In the genomic region with DNA sequence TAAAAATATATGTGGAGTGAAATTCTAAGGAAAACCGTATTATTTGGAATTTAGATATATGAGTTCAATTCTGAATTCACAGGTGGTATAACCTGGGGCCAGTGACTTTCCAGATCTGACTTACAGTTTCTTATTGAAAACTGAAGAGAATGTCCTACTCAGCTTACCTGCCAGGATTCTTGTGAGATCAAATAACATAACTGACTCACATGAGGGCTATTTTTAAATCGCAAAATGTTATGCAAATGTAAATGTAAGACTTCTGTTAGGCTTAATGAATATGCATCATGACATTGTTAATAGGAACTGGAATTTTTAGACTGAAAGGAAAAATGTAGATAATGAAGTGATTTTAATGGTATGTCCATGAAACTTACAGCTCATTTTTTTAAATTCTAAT, we compare ENCODE assay signal across 13 cellular contexts.
DNase-seq lines count a peak whose midpoint lies in the region; ATAC-seq and TF ChIP-seq lines count a peak whose summit lies in the region.
"Had no signal": no experiment of that assay in that cellular context is flagged by ENCODE, and none has a peak within 500 bp of the region (broad histone marks: within the 10 kb centered on the region; RNA-seq: fewer than 3 reads in every experiment).

No MANE protein-coding gene starts in this region.

- H3K79me2 ChIP-seq in GM23338 (replicated peaks; ENCODE audit: insufficient read depth) (no peaks in the 10 kb centered on the region), mesendoderm (ENCODE audit: control insufficient read depth, insufficient read depth, low read length) (no peaks in the 10 kb centered on the region)

- no CpG with 5 or more reads among the region's 2 CpGs for WGBS in mesendoderm (ENCODE audit: extremely low coverage, insufficient coverage, low lambda C conversion rate)

- H4K8ac ChIP-seq in mesendoderm (ENCODE audit: low read depth, low read length), result no peak overlapping the region

- no peak overlapping the region for H3K4me3 Mint-ChIP-seq in GM23338
- H3K4me3 Mint-ChIP-seq: CD14-positive monocyte; CD8-positive, alpha-beta T cell had no signal

- no peak overlapping the region for H2BK120ac ChIP-seq in mesendoderm (ENCODE audit: low read depth, low read length)

- H3K4me3 ChIP-seq in GM23338 (no peak overlapping the region), RWPE2 (ENCODE audit: severe bottlenecking) (no peak overlapping the region), mesendoderm (ENCODE audit: low read length) (no peak overlapping the region)
- H3K4me3 ChIP-seq: HAP-1 had no signal

- H3K9ac ChIP-seq in mesendoderm (ENCODE audit: low read length), result no peak overlapping the region

- H3K23ac ChIP-seq in mesendoderm (ENCODE audit: low read length), result no peak overlapping the region

- H3K18ac ChIP-seq in mesendoderm (ENCODE audit: low read length), result no peak overlapping the region

- H3K27ac ChIP-seq in 22Rv1 (peak overlapping the region; percentile 65), GM23338 (ENCODE audit: low read depth) (no peak overlapping the region), RWPE2 (ENCODE audit: poor library complexity, severe bottlenecking) (peak overlapping the region; percentile 44), mesendoderm (ENCODE audit: low read depth, low read length) (no peak overlapping the region)

- TF ChIP-seq CTCF in 22Rv1 (IDR thresholded peaks at IDR 0.05) (no peak), GM23338 (conservative IDR thresholded peaks at IDR 0.05; ENCODE audit: low read depth in 2 of 2) (no peak), RWPE2 (IDR thresholded peaks at IDR 0.05; ENCODE audit: poor library complexity, severe bottlenecking) (no peak)

- no peak overlapping the region for H2AFZ ChIP-seq in GM23338

- no peak for ATAC-seq in GM23338
- ATAC-seq in RWPE2 (ENCODE audit: low read depth), result peak; percentile 64
- ATAC-seq: CD8-positive, alpha-beta T cell; HepG2 had no signal

- no peak overlapping the region for H3K27ac Mint-ChIP-seq in GM23338
- H3K27ac Mint-ChIP-seq: CD14-positive monocyte; CD8-positive, alpha-beta T cell had no signal

- 0 out of 2 replicates have a peak overlapping the region, but pooled peaks have one; percentile 5 for H3K4me2 ChIP-seq in GM23338
- H3K4me2 ChIP-seq in mesendoderm (ENCODE audit: low read length), result no peak overlapping the region

- H4K20me1 ChIP-seq in GM23338 (replicated peaks; ENCODE audit: insufficient read depth), result no peaks in the 10 kb centered on the region

- H3K9me3 Mint-ChIP-seq in GM23338, result no peaks in the 10 kb centered on the region
- H3K9me3 Mint-ChIP-seq: CD8-positive, alpha-beta T cell had no signal

- H3K27me3 Mint-ChIP-seq in GM23338 (ENCODE audit: insufficient read depth, low read depth, poor library complexity), result peaks cover 3% of the 10 kb centered on the region

- H4K5ac ChIP-seq in mesendoderm (ENCODE audit: low read length), result no peak overlapping the region

- no peaks in the 10 kb centered on the region for H3K79me1 ChIP-seq in mesendoderm (ENCODE audit: low read length)

- no peaks in the 10 kb centered on the region for H3K9me2 ChIP-seq in GM23338 (ENCODE audit: insufficient read depth)

- H2BK5ac ChIP-seq in mesendoderm (ENCODE audit: low read length), result no peak overlapping the region

- H3K4me1 ChIP-seq in GM23338 (ENCODE audit: insufficient read depth) (no peaks in the 10 kb centered on the region), RWPE2 (ENCODE audit: insufficient read depth, poor library complexity, severe bottlenecking) (peaks cover 31% of the 10 kb centered on the region), mesendoderm (ENCODE audit: control insufficient read depth, low read depth, low read length) (no peaks in the 10 kb centered on the region)
- H3K4me1 ChIP-seq: HAP-1 had no signal

- no peaks in the 10 kb centered on the region for H3K36me3 Mint-ChIP-seq in GM23338 (ENCODE audit: low read depth)
- H3K36me3 Mint-ChIP-seq: CD14-positive monocyte; CD8-positive, alpha-beta T cell had no signal

- DNase-seq in GM23338 (ENCODE audit: low spot score), result no peak
- DNase-seq in RWPE2 (ENCODE audit: low spot score), result no peak
- peak; percentile 2 for DNase-seq in putamen (ENCODE audit: low spot score)
- no peak for DNase-seq in mesendoderm
- no peak for DNase-seq in NCI-H2107 treated with DMSO at 0.1 percent for 48 hours (lab: John Stamatoyannopoulos, UW; ENCODE audit: unreplicated experiment)
- DNase-seq: CD8-positive, alpha-beta T cell; COR-L47; DMS53; GF-D8 had no signal

- H2AK5ac ChIP-seq in mesendoderm (ENCODE audit: low read length), result no peak overlapping the region

- H3K4ac ChIP-seq in mesendoderm (ENCODE audit: low read depth, low read length), result no peak overlapping the region

- no peaks in the 10 kb centered on the region for H3F3A ChIP-seq in GM23338 (replicated peaks; ENCODE audit: low read depth)

- no peak overlapping the region for H2BK15ac ChIP-seq in mesendoderm (replicated peaks; ENCODE audit: low read depth)

- H3K9me3 ChIP-seq in RWPE2 (ENCODE audit: severe bottlenecking), result no peaks in the 10 kb centered on the region
- H3K9me3 ChIP-seq: HAP-1 had no signal

- H3K4me1 Mint-ChIP-seq in GM23338, result peaks cover 9% of the 10 kb centered on the region
- H3K4me1 Mint-ChIP-seq: CD14-positive monocyte had no signal

- H3K36me3 ChIP-seq in GM23338 (ENCODE audit: insufficient read depth) (no peaks in the 10 kb centered on the region), RWPE2 (ENCODE audit: low read depth) (no peaks in the 10 kb centered on the region), mesendoderm (ENCODE audit: control insufficient read depth, insufficient read depth, low read length) (no peaks in the 10 kb centered on the region)
- H3K36me3 ChIP-seq: HAP-1 had no signal

- H3K27me3 ChIP-seq in GM23338 (ENCODE audit: insufficient read depth), result no peaks in the 10 kb centered on the region
- H3K27me3 ChIP-seq in RWPE2 (ENCODE audit: insufficient read depth, poor library complexity, severe bottlenecking), result no peaks in the 10 kb centered on the region
- H3K27me3 ChIP-seq in mesendoderm (ENCODE audit: insufficient read depth, low read length, poor library complexity), result no peaks in the 10 kb centered on the region

- H3K56ac ChIP-seq in mesendoderm (ENCODE audit: low read length), result no peak overlapping the region

TF ChIP-seq in GM23338, 12 proteins besides CTCF, POLR2A, EP300 and RAD21:
- TF ChIP-seq ZNF331 (CRISPR knock-in tag; IDR thresholded peaks at IDR 0.05; ENCODE audit: low read depth) (no peak), EZH2 (IDR thresholded peaks at IDR 0.05; ENCODE audit: low read depth, unreplicated experiment) (no peak), ZNF114 (CRISPR knock-in tag; IDR thresholded peaks at IDR 0.05) (no peak), NANOG (IDR thresholded peaks at IDR 0.05; ENCODE audit: borderline replicate concordance) (no peak), EZH2phosphoT487 (IDR thresholded peaks at IDR 0.05; ENCODE audit: unreplicated experiment) (no peak), POLR2AphosphoS5 (IDR thresholded peaks at IDR 0.05; ENCODE audit: low read depth) (no peak), CREB1 (CRISPR knock-in tag; IDR thresholded peaks at IDR 0.05; ENCODE audit: low read depth) (no peak), JUNB (IDR thresholded peaks at IDR 0.05; ENCODE audit: unreplicated experiment) (no peak)
- TF ChIP-seq, protein P1, sequence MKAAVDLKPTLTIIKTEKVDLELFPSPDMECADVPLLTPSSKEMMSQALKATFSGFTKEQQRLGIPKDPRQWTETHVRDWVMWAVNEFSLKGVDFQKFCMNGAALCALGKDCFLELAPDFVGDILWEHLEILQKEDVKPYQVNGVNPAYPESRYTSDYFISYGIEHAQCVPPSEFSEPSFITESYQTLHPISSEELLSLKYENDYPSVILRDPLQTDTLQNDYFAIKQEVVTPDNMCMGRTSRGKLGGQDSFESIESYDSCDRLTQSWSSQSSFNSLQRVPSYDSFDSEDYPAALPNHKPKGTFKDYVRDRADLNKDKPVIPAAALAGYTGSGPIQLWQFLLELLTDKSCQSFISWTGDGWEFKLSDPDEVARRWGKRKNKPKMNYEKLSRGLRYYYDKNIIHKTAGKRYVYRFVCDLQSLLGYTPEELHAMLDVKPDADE (IDR thresholded peaks at IDR 0.05), result no peak

Comparison
In these comparisons a context has a peak if more than half of its experiments do, and no peak if none do; other contexts are left out.
1. H3K27ac ChIP-seq: peak in 22Rv1 (single experiment) and RWPE2 (single experiment); none in GM23338 (single experiment) and mesendoderm (single experiment).